ENCODE assay signal across 1 cellular context in the genomic region with DNA sequence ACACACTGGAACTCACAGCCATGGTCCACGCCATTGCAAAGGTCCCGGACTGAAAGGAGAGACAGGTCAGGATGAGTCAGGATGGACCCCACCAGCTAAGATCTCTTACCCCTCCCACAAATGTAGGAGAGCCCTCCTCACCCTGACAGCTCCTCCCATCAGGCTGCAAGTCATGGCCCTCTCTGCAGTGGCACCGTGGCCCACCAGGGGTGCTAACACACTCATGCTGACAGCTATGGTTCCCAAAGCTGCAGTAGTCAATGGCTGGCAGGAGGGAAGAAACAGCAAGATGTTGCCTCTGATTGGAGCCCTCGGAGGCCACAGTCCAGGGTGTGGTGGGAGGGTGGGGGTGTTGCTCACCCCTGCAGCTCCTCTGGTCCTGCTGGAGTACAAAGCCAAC.
TF ChIP-seq lines count a peak whose summit lies in the region.

No MANE protein-coding gene starts in this region.

TF ChIP-seq in GM23338, 12 proteins besides CTCF, POLR2A, EP300 and RAD21 (continued from another document):
- TF ChIP-seq REST (IDR thresholded peaks at IDR 0.05; ENCODE audit: unreplicated experiment): no peak
- TF ChIP-seq, protein P1, sequence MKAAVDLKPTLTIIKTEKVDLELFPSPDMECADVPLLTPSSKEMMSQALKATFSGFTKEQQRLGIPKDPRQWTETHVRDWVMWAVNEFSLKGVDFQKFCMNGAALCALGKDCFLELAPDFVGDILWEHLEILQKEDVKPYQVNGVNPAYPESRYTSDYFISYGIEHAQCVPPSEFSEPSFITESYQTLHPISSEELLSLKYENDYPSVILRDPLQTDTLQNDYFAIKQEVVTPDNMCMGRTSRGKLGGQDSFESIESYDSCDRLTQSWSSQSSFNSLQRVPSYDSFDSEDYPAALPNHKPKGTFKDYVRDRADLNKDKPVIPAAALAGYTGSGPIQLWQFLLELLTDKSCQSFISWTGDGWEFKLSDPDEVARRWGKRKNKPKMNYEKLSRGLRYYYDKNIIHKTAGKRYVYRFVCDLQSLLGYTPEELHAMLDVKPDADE (IDR thresholded peaks at IDR 0.05): no peak
- no peak for TF ChIP-seq STAT1 (IDR thresholded peaks at IDR 0.05; ENCODE audit: unreplicated experiment)
